ENCODE assay signal across 23 cellular contexts in the genomic region with DNA sequence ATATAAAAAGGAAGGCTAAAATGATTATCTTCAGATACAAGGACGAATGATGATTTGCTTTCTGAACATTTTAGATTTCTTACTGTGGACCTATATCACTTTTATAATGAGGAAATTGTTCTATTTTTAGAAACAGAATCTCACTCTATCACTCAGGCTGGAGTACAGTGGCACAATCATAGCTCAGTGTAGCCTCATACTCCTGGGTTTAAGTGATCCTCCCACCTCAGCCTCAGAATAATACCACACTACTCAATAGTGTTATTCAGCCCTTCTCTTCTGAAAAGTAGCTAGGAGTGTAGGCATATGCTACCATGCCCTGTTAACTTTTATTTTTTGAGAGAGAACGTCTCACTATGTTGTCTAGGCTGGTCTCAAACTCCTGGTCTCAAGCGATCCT. TPM values are rescaled to one million over a fixed set of nuclear protein-coding genes. Genes with fewer than 3 reads are reported as not detected.
A peak's percentile ranks its signal among the peaks of the same experiment; 100 is the strongest.
DNase-seq lines count a peak whose midpoint lies in the region; ATAC-seq and TF ChIP-seq lines count a peak whose summit lies in the region.
"Had no signal": no experiment of that assay in that cellular context is flagged by ENCODE, and none has a peak within 500 bp of the region (broad histone marks: within the 10 kb centered on the region; RNA-seq: fewer than 3 reads in every experiment).

No MANE protein-coding gene starts in this region.

- H3K36me3 ChIP-seq in breast epithelium (no peaks in the 10 kb centered on the region), Panc1 (ENCODE audit: control insufficient read depth, insufficient read depth, low read length) (0 out of 2 replicates have a peak, but pooled peaks cover 3% of the 10 kb centered on the region), skeletal muscle satellite cell (ENCODE audit: insufficient read depth, low read length) (peaks cover 3% of the 10 kb centered on the region), aorta (ENCODE audit: control insufficient read depth in 1 of 2, insufficient read depth in 2 of 2, low read length in 1 of 2) (no peaks in the 10 kb centered on the region)

- no peak overlapping the region for H3K4me3 Mint-ChIP-seq in MCF 10A (ENCODE audit: unreplicated experiment)
- H3K4me3 Mint-ChIP-seq: activated naive CD8-positive, alpha-beta T cell; activated T-helper 1 cell treated with anti-CD3 and anti-CD28 coated beads, Interleukin-12 subunit alpha, Interleukin-12 subunit beta, Interleukin-2, Interleukin-4 antibody, amounts not matched to agents 30 ng/mL and 10 ng/mL and 1 ng/mL, durations not matched to agents 14 hours and 24 hours and 36 hours; mesothelial cell of epicardium; nephron had no signal

- peak overlapping the region; percentile 75 for H3K27ac Mint-ChIP-seq in MCF 10A (ENCODE audit: low read depth, unreplicated experiment)
- H3K27ac Mint-ChIP-seq: activated naive CD8-positive, alpha-beta T cell; activated T-helper 1 cell treated with anti-CD3 and anti-CD28 coated beads, Interleukin-12 subunit alpha, Interleukin-12 subunit beta, Interleukin-2, Interleukin-4 antibody, amounts not matched to agents 30 ng/mL and 10 ng/mL and 1 ng/mL, durations not matched to agents 14 hours and 24 hours and 36 hours; mesothelial cell of epicardium; nephron had no signal

- no peaks in the 10 kb centered on the region for H3K27me3 Mint-ChIP-seq in MCF 10A (ENCODE audit: insufficient read depth, unreplicated experiment)
- H3K27me3 Mint-ChIP-seq: activated naive CD8-positive, alpha-beta T cell had no signal

- CTCF ChIA-PET in MCF 10A (lab: Yijun Ruan, JAX) (interaction anchor here (0.6 to 1.9 kb wide), 4 partner anchors 14 to 1013 kb away, joined by 3 to 4 read pairs (median 3); no protein-coding TSS in a partner anchor), Panc1 (lab: Charles Lee) (interaction anchor here (0.5 kb wide), 1 partner anchor 81 kb away, joined by 5 read pairs; no protein-coding TSS in a partner anchor)

- H3K4me2 ChIP-seq in skeletal muscle satellite cell (ENCODE audit: low read length), result peak overlapping the region; percentile 28

- POLR2A ChIA-PET in MCF 10A (lab: Yijun Ruan, JAX), result interaction anchor here (1.3 to 2.6 kb wide), 2 partner anchors 15 to 223 kb away, joined by 5 to 23 read pairs; a partner anchor contains a TSS
- POLR2A ChIA-PET in Panc1 (lab: Charles Lee), result no interaction called here

- TF ChIP-seq CTCF in MCF 10A (IDR thresholded peaks at IDR 0.05; ENCODE audit: unreplicated experiment) (no peak), breast epithelium (IDR thresholded peaks at IDR 0.05) (no peak), Panc1 (IDR thresholded peaks at IDR 0.05) (no peak)

- ATAC-seq in Panc1 (0 out of 2 replicates have a peak, but pooled peaks have one; percentile 34), esophagus mucosa (peak; percentile 25), aorta (ENCODE audit: low FRiP score) (no peak)
- ATAC-seq: left lobe of liver had no signal

- TF ChIP-seq POLR2A in breast epithelium (IDR thresholded peaks at IDR 0.05), result no peak

- H3K9me3 ChIP-seq in breast epithelium (no peaks in the 10 kb centered on the region), Panc1 (ENCODE audit: control insufficient read depth, insufficient read depth, low read depth, low read length) (no peaks in the 10 kb centered on the region), skeletal muscle satellite cell (replicated peaks; ENCODE audit: low read length) (no peaks in the 10 kb centered on the region), aorta (ENCODE audit: control insufficient read depth, low read length) (no peaks in the 10 kb centered on the region)
- H3K9me3 ChIP-seq: MG63 had no signal

- H3K27ac ChIP-seq in breast epithelium (no peak overlapping the region), Panc1 (ENCODE audit: low read length) (no peak overlapping the region), aorta (ENCODE audit: low read depth in 1 of 2, low read length in 2 of 2) (no peak overlapping the region)
- H3K27ac ChIP-seq: HL-60 had no signal

- H3K4me3 ChIP-seq in breast epithelium (no peak overlapping the region), Panc1 (ENCODE audit: low read depth in 2 of 2, low read length in 2 of 2) (no peak overlapping the region), skeletal muscle satellite cell (ENCODE audit: low read length) (no peak overlapping the region), aorta (ENCODE audit: low read length in 2 of 2) (no peak overlapping the region)
- H3K4me3 ChIP-seq: MG63 had no signal

- H3K27me3 ChIP-seq in breast epithelium (no peaks in the 10 kb centered on the region), Panc1 (ENCODE audit: control insufficient read depth, insufficient read depth, low read length) (no peaks in the 10 kb centered on the region), skeletal muscle satellite cell (ENCODE audit: control insufficient read depth, insufficient read depth, low read length) (no peaks in the 10 kb centered on the region), aorta (ENCODE audit: control insufficient read depth in 1 of 2, insufficient read depth in 2 of 2, low read length in 1 of 2) (no peaks in the 10 kb centered on the region)
- H3K27me3 ChIP-seq: MG63 had no signal

- peaks cover 18% of the 10 kb centered on the region for H3K4me1 Mint-ChIP-seq in MCF 10A (ENCODE audit: insufficient read depth, unreplicated experiment)

- no TSS peak for BruUV-seq in MCF 10A (replicated peaks; lab: Mats Ljungman, UMichigan)
- no TSS peak for BruUV-seq in Panc1 (replicated peaks; lab: Mats Ljungman, UMichigan)

- H3K9ac ChIP-seq in skeletal muscle satellite cell (ENCODE audit: low read depth, low read length), result no peak overlapping the region

- intact Hi-C loops in MCF 10A (cut with micrococcal nuclease), result no loop called here
- intact Hi-C loops in breast epithelium (cut with DNase I; ENCODE audit: low total_unique reads), result no loop called here
- intact Hi-C loops in Panc1 (cut with micrococcal nuclease; ENCODE audit: unreplicated experiment), result no loop called here
- intact Hi-C loops in aorta (cut with DNase I), result no loop called here

- DNase-seq in MCF 10A (ENCODE audit: unreplicated experiment), result no peak
- DNase-seq in breast epithelium (ENCODE audit: low spot score in 2 of 2), result no peak
- DNase-seq in Panc1 (ENCODE audit: low read depth, low spot score), result no peak
- DNase-seq in aorta, result no peak
- DNase-seq in Kasumi-1 (lab: John Stamatoyannopoulos, UW), result no peak
- no peak for DNase-seq in HT-29 (ENCODE audit: low spot score)
- DNase-seq: activated CD4-positive, alpha-beta T cell treated with anti-CD3 and anti-CD28 coated beads for 1 hour; C1 segment of cervical spinal cord; cortex of kidney; GOT3; NCI-H1417 treated with DMSO at 0.1 percent for 48 hours; NCI-H2107; NCI-H524 treated with DMSO at 0.1 percent for 48 hours; substantia nigra had no signal

- H3K36me3 Mint-ChIP-seq in MCF 10A (ENCODE audit: insufficient read depth, unreplicated experiment), result peaks cover 21% of the 10 kb centered on the region

- H3K9me3 Mint-ChIP-seq in MCF 10A (ENCODE audit: unreplicated experiment), result peaks cover 8% of the 10 kb centered on the region
- H3K9me3 Mint-ChIP-seq: activated T-helper 1 cell treated with anti-CD3 and anti-CD28 coated beads, Interleukin-12 subunit alpha, Interleukin-12 subunit beta, Interleukin-2, Interleukin-4 antibody, amounts not matched to agents 30 ng/mL and 10 ng/mL and 1 ng/mL, durations not matched to agents 14 hours and 24 hours and 36 hours; mesothelial cell of epicardium; nephron had no signal

- H3K4me1 ChIP-seq in breast epithelium (no peaks in the 10 kb centered on the region), Panc1 (ENCODE audit: control insufficient read depth, insufficient read depth, low read length) (peaks cover 9% of the 10 kb centered on the region; the same call in 1 of the 2 replicates), skeletal muscle satellite cell (ENCODE audit: control insufficient read depth, insufficient read depth, low read length) (peaks cover 27% of the 10 kb centered on the region), aorta (ENCODE audit: control insufficient read depth in 1 of 2, insufficient read depth in 2 of 2, low read length in 2 of 2) (no peaks in the 10 kb centered on the region)

- WGBS in aorta, 2 donors, result 92 to 97% methylated on average over 3 of the region's 3 CpGs

- in situ Hi-C loops in Panc1 (cut with HindIII; ENCODE audit: low pct_unique_long_range_greater_than_20kb, low sequenced_read_pairs), result no loop called here

RNA-seq across cellular contexts. Expression of a gene that starts 15.8 kb away (rescaled TPM):
- total RNA-seq in MCF 10A (2022) (33.0 TPM in 2 replicates), breast epithelium (10 to 100 TPM; 42.0 to 56.5 (median 53.6) TPM), Panc1 (2021; ENCODE audit: unreplicated experiment) (54.2 TPM), esophagus mucosa (22.8 TPM), aorta (10 to 100 TPM; 49.8 to 70.4 TPM)
- polyA plus RNA-seq in Panc1 (2012; ENCODE audit: insufficient read length), result 27.8 TPM
- 54.2 and 64.9 TPM in 2 replicates for total RNA-seq in skeletal muscle satellite cell (2012; rRNA removed)
- polyA plus RNA-seq in aorta, result 10 to 100 TPM; 12.0 to 16.0 TPM
- 12.8 TPM in 2 replicates for total RNA-seq in HT-29 (2014; rRNA removed; shearing (Covaris generic))
